1 cellular context compared by ENCODE assay signal in the genomic region with DNA sequence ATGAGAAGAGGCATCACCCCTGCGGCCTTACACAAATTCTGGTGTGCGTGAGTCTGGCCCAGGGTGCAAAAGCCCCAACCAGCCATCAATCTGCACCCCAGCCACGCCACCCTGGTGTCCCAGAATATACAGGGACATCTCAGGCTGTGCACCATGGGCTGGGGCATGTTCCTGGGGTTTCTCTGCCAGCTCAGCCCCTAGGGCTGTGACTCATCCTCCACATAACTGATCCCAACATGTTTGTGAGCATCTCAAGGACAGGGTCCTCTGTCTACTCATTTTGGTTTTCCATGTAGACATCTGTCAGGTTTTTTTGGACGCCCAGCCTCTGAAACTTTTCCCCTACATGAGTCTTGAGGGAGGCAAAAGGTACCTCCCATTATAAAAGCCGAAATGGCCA.
TF ChIP-seq lines count a peak whose summit lies in the region.

No MANE protein-coding gene starts in this region.

TF ChIP-seq in HCT116, 20 proteins besides CTCF, POLR2A, EP300 and RAD21 (continued from another document):
- TF ChIP-seq, protein P1, sequence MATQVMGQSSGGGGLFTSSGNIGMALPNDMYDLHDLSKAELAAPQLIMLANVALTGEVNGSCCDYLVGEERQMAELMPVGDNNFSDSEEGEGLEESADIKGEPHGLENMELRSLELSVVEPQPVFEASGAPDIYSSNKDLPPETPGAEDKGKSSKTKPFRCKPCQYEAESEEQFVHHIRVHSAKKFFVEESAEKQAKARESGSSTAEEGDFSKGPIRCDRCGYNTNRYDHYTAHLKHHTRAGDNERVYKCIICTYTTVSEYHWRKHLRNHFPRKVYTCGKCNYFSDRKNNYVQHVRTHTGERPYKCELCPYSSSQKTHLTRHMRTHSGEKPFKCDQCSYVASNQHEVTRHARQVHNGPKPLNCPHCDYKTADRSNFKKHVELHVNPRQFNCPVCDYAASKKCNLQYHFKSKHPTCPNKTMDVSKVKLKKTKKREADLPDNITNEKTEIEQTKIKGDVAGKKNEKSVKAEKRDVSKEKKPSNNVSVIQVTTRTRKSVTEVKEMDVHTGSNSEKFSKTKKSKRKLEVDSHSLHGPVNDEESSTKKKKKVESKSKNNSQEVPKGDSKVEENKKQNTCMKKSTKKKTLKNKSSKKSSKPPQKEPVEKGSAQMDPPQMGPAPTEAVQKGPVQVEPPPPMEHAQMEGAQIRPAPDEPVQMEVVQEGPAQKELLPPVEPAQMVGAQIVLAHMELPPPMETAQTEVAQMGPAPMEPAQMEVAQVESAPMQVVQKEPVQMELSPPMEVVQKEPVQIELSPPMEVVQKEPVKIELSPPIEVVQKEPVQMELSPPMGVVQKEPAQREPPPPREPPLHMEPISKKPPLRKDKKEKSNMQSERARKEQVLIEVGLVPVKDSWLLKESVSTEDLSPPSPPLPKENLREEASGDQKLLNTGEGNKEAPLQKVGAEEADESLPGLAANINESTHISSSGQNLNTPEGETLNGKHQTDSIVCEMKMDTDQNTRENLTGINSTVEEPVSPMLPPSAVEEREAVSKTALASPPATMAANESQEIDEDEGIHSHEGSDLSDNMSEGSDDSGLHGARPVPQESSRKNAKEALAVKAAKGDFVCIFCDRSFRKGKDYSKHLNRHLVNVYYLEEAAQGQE (IDR thresholded peaks at IDR 0.05; ENCODE audit: low read depth) = no peak
- TF ChIP-seq SIN3A (IDR thresholded peaks at IDR 0.05; ENCODE audit: low read depth) = no peak
- no peak for TF ChIP-seq SRF (IDR thresholded peaks at IDR 0.05; ENCODE audit: low read depth)
- no peak for TF ChIP-seq POLR2AphosphoS5 (IDR thresholded peaks at IDR 0.05; ENCODE audit: low read depth, low read length)
- TF ChIP-seq, protein P2, sequence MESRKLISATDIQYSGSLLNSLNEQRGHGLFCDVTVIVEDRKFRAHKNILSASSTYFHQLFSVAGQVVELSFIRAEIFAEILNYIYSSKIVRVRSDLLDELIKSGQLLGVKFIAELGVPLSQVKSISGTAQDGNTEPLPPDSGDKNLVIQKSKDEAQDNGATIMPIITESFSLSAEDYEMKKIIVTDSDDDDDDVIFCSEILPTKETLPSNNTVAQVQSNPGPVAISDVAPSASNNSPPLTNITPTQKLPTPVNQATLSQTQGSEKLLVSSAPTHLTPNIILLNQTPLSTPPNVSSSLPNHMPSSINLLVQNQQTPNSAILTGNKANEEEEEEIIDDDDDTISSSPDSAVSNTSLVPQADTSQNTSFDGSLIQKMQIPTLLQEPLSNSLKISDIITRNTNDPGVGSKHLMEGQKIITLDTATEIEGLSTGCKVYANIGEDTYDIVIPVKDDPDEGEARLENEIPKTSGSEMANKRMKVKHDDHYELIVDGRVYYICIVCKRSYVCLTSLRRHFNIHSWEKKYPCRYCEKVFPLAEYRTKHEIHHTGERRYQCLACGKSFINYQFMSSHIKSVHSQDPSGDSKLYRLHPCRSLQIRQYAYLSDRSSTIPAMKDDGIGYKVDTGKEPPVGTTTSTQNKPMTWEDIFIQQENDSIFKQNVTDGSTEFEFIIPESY (IDR thresholded peaks at IDR 0.05; ENCODE audit: extremely low read depth, insufficient replicate concordance, low read length) = no peak
- TF ChIP-seq JUND (IDR thresholded peaks at IDR 0.05) = no peak
- no peak for TF ChIP-seq TCF7L2 (IDR thresholded peaks at IDR 0.05; ENCODE audit: borderline replicate concordance, extremely low read depth, insufficient read depth, insufficient read length)
